ENCODE assay signal across 18 cellular contexts in genomic region chr5:127876384-127876783, GRCh38.
A peak's percentile ranks its signal among the peaks of the same experiment; 100 is the strongest.
DNase-seq lines count a peak whose midpoint lies in the region; ATAC-seq and TF ChIP-seq lines count a peak whose summit lies in the region.
"Had no signal": no experiment of that assay in that cellular context is flagged by ENCODE, and none has a peak within 500 bp of the region (broad histone marks: within the 10 kb centered on the region; RNA-seq: fewer than 3 reads in every experiment).

No MANE protein-coding gene starts in this region.

- in situ Hi-C loops in gastrocnemius medialis (cut with MboI; ENCODE audit: low sequenced_read_pairs in 4 of 4) = loop anchor here in 1 of 4 donors (25.0 kb wide), 1 partner anchor 314 kb away; no protein-coding TSS in a partner anchor

- H3K4me2 ChIP-seq in OCI-LY1 (ENCODE audit: low read length) = no peak overlapping the region; the same call in 1 of the 2 replicates
- H3K4me2 ChIP-seq: neural progenitor cell had no signal

- H3K27me3 ChIP-seq in OCI-LY1 (ENCODE audit: insufficient read depth, low read length) (no peaks in the 10 kb centered on the region), left ventricle myocardium inferior (ENCODE audit: low read depth) (no peaks in the 10 kb centered on the region), gastrocnemius medialis (no peaks in the 10 kb centered on the region)
- H3K27me3 ChIP-seq: neural progenitor cell, testis had no signal

- H3K27ac ChIP-seq in OCI-LY1 (ENCODE audit: low read depth, low read length, poor library complexity, severe bottlenecking) (peak overlapping the region; percentile 71), left ventricle myocardium inferior (replicated peaks) (peak overlapping the region; percentile 85), gastrocnemius medialis (peak overlapping the region; percentile 75 to 80 (median 78))
- H3K27ac ChIP-seq: epithelial cell of prostate, neural progenitor cell, testis had no signal

- ATAC-seq in gastrocnemius medialis (peak; percentile 24 to 40), HG02981 (IDR thresholded peaks at IDR 0.05; ENCODE audit: unreplicated experiment) (no peak), GM18511 (IDR thresholded peaks at IDR 0.05; ENCODE audit: unreplicated experiment) (no peak)
- ATAC-seq in activated naive CD4-positive, alpha-beta T cell treated with anti-CD3 and anti-CD28 coated beads, Interleukin-2, amount 50 U/mL, for 72 hours = no peak

- H3K9me2 ChIP-seq in OCI-LY1 (ENCODE audit: low read depth, low read length) = no peaks in the 10 kb centered on the region

- no peak for TF ChIP-seq POLR2A in gastrocnemius medialis (IDR thresholded peaks at IDR 0.05)

- DNase-seq in EH (ENCODE audit: low read depth) = peak; percentile 32
- DNase-seq in left ventricle myocardium inferior = no peak
- no peak for DNase-seq in gastrocnemius medialis
- no peak for DNase-seq in activated naive CD4-positive, alpha-beta T cell treated with anti-CD3 and anti-CD28 coated beads, Interleukin-2, amount 50 U/mL, for 72 hours (ENCODE audit: low spot score in 2 of 2)
- DNase-seq: activated naive CD4-positive, alpha-beta T cell; NCI-H1436; NCI-H2227 treated with DMSO at 0.1 percent for 48 hours; NK-92 treated with Interleukin-12 subunit alpha and Interleukin-12 subunit beta, amount 100 ng/mL, for 24 hours; SIG-M5; stimulated activated CD4-positive, alpha-beta T cell treated with anti-CD3 and anti-CD28 coated beads, Interleukin-4, amount 100 ng/mL, for 24 hours; stimulated activated CD8-positive, alpha-beta memory T cell treated with anti-CD3 and anti-CD28 coated beads, Interleukin-4, amount 100 ng/mL, for 48 hours; testis had no signal

- H3K36me3 ChIP-seq in OCI-LY1 (ENCODE audit: insufficient read depth, low read length) (no peaks in the 10 kb centered on the region), left ventricle myocardium inferior (no peaks in the 10 kb centered on the region), gastrocnemius medialis (no peaks in the 10 kb centered on the region)
- H3K36me3 ChIP-seq: neural progenitor cell had no signal

- intact Hi-C loops in left ventricle myocardium inferior (cut with micrococcal nuclease) = loop anchor here (10.0 kb wide), 1 partner anchor 218 kb away; no protein-coding TSS in a partner anchor
- intact Hi-C loops in gastrocnemius medialis (cut with DNase I; ENCODE audit: low total_unique reads) = loop anchor here (5.0 to 10.0 kb wide), 3 partner anchors 314 to 1218 kb away; partner anchors contain the start of gene ISOC1

- H3K9ac ChIP-seq in OCI-LY1 (ENCODE audit: low read length) = peak overlapping the region; percentile 30; the same call in 1 of the 2 replicates
- H3K9ac ChIP-seq: neural progenitor cell had no signal

- H3F3A ChIP-seq in OCI-LY1 (ENCODE audit: insufficient read depth, low read length) = no peaks in the 10 kb centered on the region

- H4K20me1 ChIP-seq in OCI-LY1 (ENCODE audit: insufficient read depth, low read length) = no peaks in the 10 kb centered on the region

- H3K9me3 Mint-ChIP-seq in activated naive CD4-positive, alpha-beta T cell treated with anti-CD3 and anti-CD28 coated beads, Interleukin-2, amount 50 U/mL, for 72 hours = no peaks in the 10 kb centered on the region

- no peak for TF ChIP-seq CTCF in OCI-LY1 (IDR thresholded peaks at IDR 0.05; ENCODE audit: low read length)
- TF ChIP-seq CTCF in left ventricle myocardium inferior (IDR thresholded peaks at IDR 0.05; ENCODE audit: borderline replicate concordance) = no peak
- no peak for TF ChIP-seq CTCF in gastrocnemius medialis (IDR thresholded peaks at IDR 0.05 in 4 of 5, conservative IDR thresholded peaks at IDR 0.05 in 1 of 5)

- H3K4me1 ChIP-seq in OCI-LY1 (ENCODE audit: insufficient read depth, low read length, severe bottlenecking) = peaks cover 50% of the 10 kb centered on the region
- peaks cover 46% of the 10 kb centered on the region for H3K4me1 ChIP-seq in left ventricle myocardium inferior
- H3K4me1 ChIP-seq in gastrocnemius medialis = peaks cover 30 to 31% of the 10 kb centered on the region in 2 donors
- H3K4me1 ChIP-seq: neural progenitor cell had no signal

- no peaks in the 10 kb centered on the region for H3K79me2 ChIP-seq in OCI-LY1 (ENCODE audit: insufficient read depth, low read length)

- H3K4me3 ChIP-seq in OCI-LY1 (ENCODE audit: low read depth, low read length, poor library complexity, severe bottlenecking) (no peak overlapping the region), left ventricle myocardium inferior (peak overlapping the region; percentile 19), gastrocnemius medialis (peak overlapping the region in 1 of 4 donors; percentile 6)
- H3K4me3 ChIP-seq: K562, neural progenitor cell, testis had no signal

- H2AFZ ChIP-seq in OCI-LY1 (ENCODE audit: low read length) = no peak overlapping the region
- H2AFZ ChIP-seq: neural progenitor cell had no signal

- H3K36me3 Mint-ChIP-seq in activated naive CD4-positive, alpha-beta T cell treated with anti-CD3 and anti-CD28 coated beads, Interleukin-2, amount 50 U/mL, for 72 hours = no peaks in the 10 kb centered on the region
- H3K36me3 Mint-ChIP-seq: neural progenitor cell had no signal

- no peaks in the 10 kb centered on the region for H3K9me3 ChIP-seq in OCI-LY1 (ENCODE audit: low read length)
- H3K9me3 ChIP-seq in left ventricle myocardium inferior (replicated peaks) = no peaks in the 10 kb centered on the region
- no peaks in the 10 kb centered on the region for H3K9me3 ChIP-seq in gastrocnemius medialis
- H3K9me3 ChIP-seq: testis had no signal

- H3K27ac Mint-ChIP-seq in activated naive CD4-positive, alpha-beta T cell treated with anti-CD3 and anti-CD28 coated beads, Interleukin-2, amount 50 U/mL, for 72 hours = no peak overlapping the region
- H3K27ac Mint-ChIP-seq: neural progenitor cell had no signal

Comparison
In these comparisons a context has a peak if more than half of its experiments do, and no peak if none do; other contexts are left out.
1. ATAC-seq: peak in gastrocnemius medialis (2 of 2); none in activated naive CD4-positive, alpha-beta T cell treated with anti-CD3 and anti-CD28 coated beads, Interleukin-2, amount 50 U/mL, for 72 hours (0 of 2), HG02981 (single experiment) and GM18511 (single experiment).
2. Peak in every context shown above with its lines, with median percentiles within 50 percentile points of each other: H3K27ac ChIP-seq.